22 cellular contexts compared by ENCODE assay signal in genomic region chr2:218890369-218890768, GRCh38. TPM values are rescaled to one million over a fixed set of nuclear protein-coding genes. Genes with fewer than 3 reads are reported as not detected.
"Had no signal": no experiment of that assay in that cellular context is flagged by ENCODE, and none has a peak within 500 bp of the region (broad histone marks: within the 10 kb centered on the region; RNA-seq: fewer than 3 reads in every experiment).

No MANE protein-coding gene starts in this region.

- H3K27me3 ChIP-seq: ascending aorta, vagina had no signal

- H3K9me3 Mint-ChIP-seq: activated CD4-positive, alpha-beta T cell treated with anti-CD3 and anti-CD28 coated beads, Interleukin-2, amount 10 ng/mL, durations not matched to agents 7 days and 5 days; activated naive CD8-positive, alpha-beta T cell treated with anti-CD3 and anti-CD28 coated beads, Interleukin-2, amount 50 U/mL, for 24 hours; activated T-cell treated with anti-CD3 and anti-CD28 coated beads, Interleukin-2, amount 50 U/mL, for 4 hours; natural killer cell; stimulated activated naive B cell treated with anti-CD40 and anti-IgM and Interleukin-4, amounts not matched to agents 10 μg/mL and 1 μg/mL and 100 μg/mL, for 72 hours had no signal

- H3K27ac Mint-ChIP-seq: activated CD4-positive, alpha-beta T cell treated with anti-CD3 and anti-CD28 coated beads, Interleukin-2, amount 10 ng/mL, durations not matched to agents 7 days and 5 days; activated naive CD8-positive, alpha-beta T cell treated with anti-CD3 and anti-CD28 coated beads, Interleukin-2, amount 50 U/mL, for 24 hours; stimulated activated naive B cell treated with anti-CD40 and anti-IgM and Interleukin-4, amounts not matched to agents 10 μg/mL and 1 μg/mL and 100 μg/mL, for 72 hours had no signal

- H3K36me3 ChIP-seq: ascending aorta, gastrocnemius medialis, spleen, tibial nerve, vagina had no signal

- H3K27me3 Mint-ChIP-seq: stimulated activated naive B cell treated with anti-CD40 and anti-IgM and Interleukin-4, amounts not matched to agents 10 μg/mL and 1 μg/mL and 100 μg/mL, for 72 hours had no signal

- H3K4me3 Mint-ChIP-seq: activated CD4-positive, alpha-beta T cell treated with anti-CD3 and anti-CD28 coated beads, Interleukin-2, amount 10 ng/mL, durations not matched to agents 7 days and 5 days; activated naive CD8-positive, alpha-beta T cell treated with anti-CD3 and anti-CD28 coated beads, Interleukin-2, amount 50 U/mL, for 24 hours; activated T-cell treated with anti-CD3 and anti-CD28 coated beads, Interleukin-2, amount 50 U/mL, for 4 hours; natural killer cell; stimulated activated naive B cell treated with anti-CD40 and anti-IgM and Interleukin-4, amounts not matched to agents 10 μg/mL and 1 μg/mL and 100 μg/mL, for 72 hours had no signal

- H3K4me3 ChIP-seq: ascending aorta, gastrocnemius medialis, psoas muscle, spleen, tibial nerve, vagina had no signal

- H3K36me3 Mint-ChIP-seq: natural killer cell had no signal

- H3K27ac ChIP-seq: ascending aorta, gastrocnemius medialis, psoas muscle, spleen, tibial nerve, vagina, VCaP had no signal

- ATAC-seq: activated naive CD8-positive, alpha-beta T cell treated with anti-CD3 and anti-CD28 coated beads, Interleukin-2, amount 50 U/mL, for 24 hours; activated T-cell treated with anti-CD3 and anti-CD28 coated beads, Interleukin-2, amount 50 U/mL, for 4 hours; gastrocnemius medialis; natural killer cell; psoas muscle; sciatic nerve; stimulated activated naive B cell treated with anti-CD40 and anti-IgM and Interleukin-4, amounts not matched to agents 10 μg/mL and 1 μg/mL and 100 μg/mL, for 72 hours had no signal

- H3K9me3 ChIP-seq: ascending aorta, gastrocnemius medialis, psoas muscle, spleen, tibial nerve, vagina had no signal

- DNase-seq: activated CD4-positive, alpha-beta T cell treated with anti-CD3 and anti-CD28 coated beads, Interleukin-2, amount 10 ng/mL, durations not matched to agents 7 days and 5 days; activated naive CD8-positive, alpha-beta T cell treated with anti-CD3 and anti-CD28 coated beads, Interleukin-2, amount 50 U/mL, for 24 hours; activated T-cell treated with anti-CD3 and anti-CD28 coated beads, Interleukin-2, amount 50 U/mL, for 4 hours; effector CD4-positive, alpha-beta T cell; gastrocnemius medialis; kidney glomerular epithelial cell; natural killer cell; nucleus accumbens; psoas muscle; stimulated activated CD4-positive, alpha-beta T cell treated with anti-CD3 and anti-CD28 coated beads, Interleukin-1b, Interleukin-23, amount 100 ng/mL, for 48 hours; stimulated activated naive B cell treated with anti-CD40 and anti-IgM and Interleukin-4, amounts not matched to agents 10 μg/mL and 1 μg/mL and 100 μg/mL, for 72 hours; T-helper 9 cell had no signal

- FAIRE-seq: bronchial epithelial cell, colon had no signal

RNA-seq across cellular contexts. Expression of gene WNT10A, which starts 9.7 kb away (rescaled TPM):
- total RNA-seq: ascending aorta, fibroblast of lung, gastrocnemius medialis, psoas muscle, subcutaneous adipose tissue had no signal
- polyA plus RNA-seq: fibroblast of lung had no signal

RNA-seq across cellular contexts. Expression of gene WNT6, which starts 30.8 kb away (rescaled TPM):
- total RNA-seq: activated CD4-positive, alpha-beta T cell treated with anti-CD3 and anti-CD28 coated beads, Interleukin-2, amount 10 ng/mL, durations not matched to agents 7 days and 5 days; bronchial epithelial cell; fibroblast of lung; natural killer cell had no signal
- polyA plus RNA-seq: fibroblast of lung had no signal

RNA-seq across cellular contexts. Expression of gene PRKAG3, which starts 58.8 kb away (rescaled TPM):
- total RNA-seq: activated CD4-positive, alpha-beta T cell treated with anti-CD3 and anti-CD28 coated beads, Interleukin-2, amount 10 ng/mL, durations not matched to agents 7 days and 5 days; activated T-cell treated with anti-CD3 and anti-CD28 coated beads, Interleukin-2, amount 50 U/mL, for 4 hours; ascending aorta; bronchial epithelial cell; natural killer cell; spleen; subcutaneous adipose tissue; tibial nerve; vagina had no signal
- polyA plus RNA-seq: fibroblast of lung, spleen had no signal
